18 cellular contexts compared by ENCODE assay signal in genomic region chr6:149157126-149157525, GRCh38.
"Had no signal": no experiment of that assay in that cellular context is flagged by ENCODE, and none has a peak within 500 bp of the region (broad histone marks: within the 10 kb centered on the region; RNA-seq: fewer than 3 reads in every experiment).

No MANE protein-coding gene starts in this region.

- H3K9ac ChIP-seq: KMS-11 had no signal

- H3K27ac ChIP-seq: KMS-11, RWPE1 had no signal

- DNase-seq: Kasumi-1, MM.1S, NCI-H1092 treated with DMSO at 0.1 percent for 48 hours, NCI-H1436, NCI-H187, NCI-H2029, NCI-H2081 treated with DMSO at 0.1 percent for 48 hours, NCI-H2171, NCI-H226, NCI-H446, NCI-H510A, NCI-H524 treated with DMSO at 0.1 percent for 48 hours, NCI-H69, NCI-H774, SHP77 had no signal

- H3K4me3 ChIP-seq: K562 had no signal
